ENCODE assay signal across 28 cellular contexts in the genomic region with DNA sequence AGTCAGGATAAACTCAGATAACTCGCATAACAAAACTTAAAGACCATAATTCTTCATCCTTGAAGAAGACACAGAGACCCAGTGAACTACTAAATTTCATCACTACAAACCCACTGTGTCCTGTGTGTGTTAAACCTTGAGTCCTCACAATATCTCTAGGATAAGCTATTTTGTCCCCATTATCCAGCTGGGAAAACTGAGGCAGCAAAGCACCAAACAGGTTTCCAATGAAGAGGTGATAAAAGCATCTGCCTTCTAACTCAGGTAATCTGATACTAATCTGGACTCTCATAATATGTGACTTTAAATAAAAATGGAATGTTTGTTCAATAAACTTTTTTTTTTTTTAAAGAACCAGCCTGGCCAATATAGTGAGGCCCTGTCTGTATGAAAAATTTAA.
"Had no signal": no experiment of that assay in that cellular context is flagged by ENCODE, and none has a peak within 500 bp of the region (broad histone marks: within the 10 kb centered on the region; RNA-seq: fewer than 3 reads in every experiment).

No MANE protein-coding gene starts in this region.

- H3K4me3 Mint-ChIP-seq: dendritic cell treated with granulocyte-macrophage colony-stimulating factor and Interleukin-4, amounts not matched to agents 40 ng/mL and 50 ng/mL, for 4 days; effector memory CD8-positive, alpha-beta T cell; endodermal cell had no signal

- H3K4me1 Mint-ChIP-seq: endodermal cell had no signal

- H3K4me3 ChIP-seq: colonic mucosa, coronary artery, dorsolateral prefrontal cortex, esophagus muscularis mucosa, esophagus squamous epithelium, gastrocnemius medialis, gastroesophageal sphincter, heart left ventricle, heart right ventricle had no signal

- FAIRE-seq: colon, endometrium, endothelial cell of umbilical vein, frontal cortex had no signal

- H3K27ac Mint-ChIP-seq: dendritic cell treated with granulocyte-macrophage colony-stimulating factor and Interleukin-4, amounts not matched to agents 40 ng/mL and 50 ng/mL, for 4 days; effector memory CD8-positive, alpha-beta T cell; endodermal cell had no signal

- H3K36me3 ChIP-seq: colonic mucosa, esophagus muscularis mucosa, esophagus squamous epithelium, gastrocnemius medialis, gastroesophageal sphincter, heart left ventricle, heart right ventricle had no signal

- H3K27ac ChIP-seq: colonic mucosa, coronary artery, dorsolateral prefrontal cortex, epithelial cell of prostate, esophagus muscularis mucosa, esophagus squamous epithelium, foreskin keratinocyte, gastrocnemius medialis, gastroesophageal sphincter, heart left ventricle, heart right ventricle had no signal

- DNase-seq: colonic mucosa; cortex of kidney; dermis blood vessel endothelial cell; dorsolateral prefrontal cortex; effector CD4-positive, alpha-beta T cell; effector CD8-positive, alpha-beta T cell; effector memory CD4-positive, alpha-beta T cell; effector memory CD8-positive, alpha-beta T cell; endodermal cell; erythroblast; esophagus squamous epithelium; foreskin fibroblast; foreskin keratinocyte; foreskin melanocyte; gastrocnemius medialis; glutamatergic neuron; head of caudate nucleus; heart left ventricle; heart right ventricle had no signal

- H3K27me3 ChIP-seq: colonic mucosa, dorsolateral prefrontal cortex, esophagus muscularis mucosa, esophagus squamous epithelium, gastrocnemius medialis, gastroesophageal sphincter, heart left ventricle, heart right ventricle had no signal

- H3K4me1 ChIP-seq: colonic mucosa, esophagus muscularis mucosa, esophagus squamous epithelium, foreskin keratinocyte, gastrocnemius medialis, gastroesophageal sphincter had no signal

- H3K9me3 ChIP-seq: colonic mucosa, esophagus muscularis mucosa, gastrocnemius medialis had no signal

- ATAC-seq: foreskin keratinocyte, gastroesophageal sphincter had no signal
